ENCODE assay signal across 29 cellular contexts in the genomic region with DNA sequence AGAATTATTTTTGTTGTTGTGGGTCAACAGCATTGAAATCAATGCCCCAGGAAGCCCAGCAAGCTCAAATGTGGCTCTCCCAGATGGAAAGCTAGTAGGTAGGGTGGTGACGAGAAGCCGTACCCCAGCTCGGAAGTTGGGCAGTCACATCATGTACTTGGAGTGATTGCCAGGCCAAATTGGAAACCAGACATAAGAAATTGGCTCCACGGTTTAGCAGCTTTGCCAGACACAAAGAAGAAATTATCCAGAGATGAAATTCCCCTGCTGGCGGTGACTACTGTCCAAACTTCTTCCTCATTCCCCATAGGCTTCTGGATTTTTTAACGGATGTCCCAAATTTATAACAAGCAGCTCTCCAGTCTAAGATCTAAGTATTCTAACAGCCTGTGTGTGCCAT.
DNase-seq lines count a peak whose midpoint lies in the region; ATAC-seq, FAIRE-seq and TF ChIP-seq lines count a peak whose summit lies in the region.
"Had no signal": no experiment of that assay in that cellular context is flagged by ENCODE, and none has a peak within 500 bp of the region (broad histone marks: within the 10 kb centered on the region; RNA-seq: fewer than 3 reads in every experiment).

No MANE protein-coding gene starts in this region.

- in situ Hi-C loops in HepG2 (cut with HindIII; ENCODE audit: extremely low pct_ligation_motif_present, low pct_unique_long_range_greater_than_20kb): no loop called here

- DNase-seq in HepG2 (ENCODE audit: low spot score) (no peak), heart right ventricle (peak in 1 of 2 donors; percentile 26), pancreas (no peak), HuH-7 (ENCODE audit: low spot score) (no peak), activated gamma-delta T cell treated with Interleukin-2 at 50 U/mL for 16 hours (no peak), lower lobe of right lung (no peak), body of pancreas (no peak)
- DNase-seq: activated CD4-positive, alpha-beta T cell treated with anti-CD3 and anti-CD28 coated beads, Interleukin-2, amount 10 ng/mL, durations not matched to agents 7 days and 5 days; activated naive CD8-positive, alpha-beta T cell treated with anti-CD3 and anti-CD28 coated beads, Interleukin-2, amount 50 U/mL, for 24 hours; activated T-cell treated with anti-CD3 and anti-CD28 coated beads, Interleukin-2, amount 50 U/mL, for 48 hours; CD8-positive, alpha-beta T cell; esophagus squamous epithelium; foreskin melanocyte; GOT3; HFFc6; hippocampal formation; Kasumi-1; mesendoderm; naive B cell; NCI-H1436; NCI-H774; Peyer's patch; psoas muscle; T1000 had no signal

- H3K9me3 ChIP-seq in liver (ENCODE audit: control insufficient read depth in 4 of 4, low read length in 3 of 4): no peaks in the 10 kb centered on the region
- H3K9me3 ChIP-seq in HepG2 (ENCODE audit: low read length): no peaks in the 10 kb centered on the region
- H3K9me3 ChIP-seq in heart right ventricle: no peaks in the 10 kb centered on the region
- H3K9me3 ChIP-seq in pancreas: no peaks in the 10 kb centered on the region
- H3K9me3 ChIP-seq in lower lobe of right lung: no peaks in the 10 kb centered on the region
- no peaks in the 10 kb centered on the region for H3K9me3 ChIP-seq in body of pancreas
- H3K9me3 ChIP-seq: esophagus squamous epithelium, Peyer's patch, psoas muscle had no signal

- intact Hi-C loops in HepG2 (cut with micrococcal nuclease; ENCODE audit: unreplicated experiment): no loop called here
- intact Hi-C loops in heart right ventricle (cut with DNase I): no loop called here
- intact Hi-C loops in pancreas (cut with DNase I): no loop called here
- intact Hi-C loops in lower lobe of right lung (cut with DNase I): no loop called here
- intact Hi-C loops in body of pancreas (cut with DNase I): no loop called here

- no TSS peak for BruUV-seq in HepG2 (replicated peaks; lab: Mats Ljungman, UMichigan)

- no peak overlapping the region for H3K4me3 ChIP-seq in liver (ENCODE audit: low read depth in 1 of 3, low read length in 3 of 3)
- H3K4me3 ChIP-seq in HepG2 (replicated peaks in 1 of 3; ENCODE audit: insufficient read depth in 1 of 3, low read depth in 2 of 3, low read length in 3 of 3): no peak overlapping the region
- no peak overlapping the region for H3K4me3 ChIP-seq in heart right ventricle
- no peak overlapping the region for H3K4me3 ChIP-seq in pancreas
- no peak overlapping the region for H3K4me3 ChIP-seq in lower lobe of right lung
- H3K4me3 ChIP-seq in body of pancreas: no peak overlapping the region
- H3K4me3 ChIP-seq: esophagus squamous epithelium, Peyer's patch, psoas muscle had no signal

- no peak overlapping the region for H2AFZ ChIP-seq in HepG2 (ENCODE audit: low read length)

- H3K27me3 ChIP-seq in liver (ENCODE audit: control insufficient read depth in 4 of 4, insufficient read depth in 4 of 4, low read length in 3 of 4) (no peaks in the 10 kb centered on the region), HepG2 (ENCODE audit: control insufficient read depth in 1 of 2, insufficient read depth in 2 of 2, low read length in 2 of 2) (no peaks in the 10 kb centered on the region), heart right ventricle (no peaks in the 10 kb centered on the region), pancreas (no peaks in the 10 kb centered on the region), lower lobe of right lung (ENCODE audit: low read depth) (no peaks in the 10 kb centered on the region), body of pancreas (no peaks in the 10 kb centered on the region)
- H3K27me3 ChIP-seq: esophagus squamous epithelium, Peyer's patch had no signal

- TF ChIP-seq POLR2A in HepG2 (IDR thresholded peaks at IDR 0.05; ENCODE audit: insufficient read depth in 1 of 2, low read depth in 2 of 2, low read length in 2 of 2): no peak
- no peak for TF ChIP-seq POLR2A in body of pancreas (IDR thresholded peaks at IDR 0.05)

- POLR2A ChIA-PET in HepG2 (lab: Yijun Ruan, JAX): no interaction called here

- TF ChIP-seq EP300 in HepG2 (IDR thresholded peaks at IDR 0.05; ENCODE audit: low read depth in 2 of 2, low read length in 2 of 2): no peak
- TF ChIP-seq EP300 in HepG2 (CRISPR knock-in tag; IDR thresholded peaks at IDR 0.05; ENCODE audit: borderline replicate concordance): no peak

- no peak for TF ChIP-seq CTCF in liver (IDR thresholded peaks at IDR 0.05; ENCODE audit: low read depth, low read length, missing input control)
- no peak for TF ChIP-seq CTCF in HepG2 (CRISPR knock-in tag; IDR thresholded peaks at IDR 0.05)
- TF ChIP-seq CTCF in heart right ventricle (IDR thresholded peaks at IDR 0.05): no peak
- no peak for TF ChIP-seq CTCF in pancreas (IDR thresholded peaks at IDR 0.05)
- no peak for TF ChIP-seq CTCF in lower lobe of right lung (IDR thresholded peaks at IDR 0.05)
- TF ChIP-seq CTCF in body of pancreas (IDR thresholded peaks at IDR 0.05): no peak

- H3K9ac ChIP-seq in liver (ENCODE audit: low read depth in 1 of 2, low read length in 2 of 2): no peak overlapping the region
- no peak overlapping the region for H3K9ac ChIP-seq in HepG2 (ENCODE audit: insufficient read depth, low read depth, low read length)

- no peaks in the 10 kb centered on the region for H4K20me1 ChIP-seq in HepG2 (ENCODE audit: insufficient read depth, low read length)

- no peak overlapping the region for H3K27ac ChIP-seq in liver (ENCODE audit: low read depth in 1 of 2, low read length in 2 of 2)
- H3K27ac ChIP-seq in HepG2 (ENCODE audit: extremely low read length, insufficient read depth, low read length): no peak overlapping the region
- peak overlapping the region; percentile 4 to 78 (median 42) for H3K27ac ChIP-seq in heart right ventricle
- no peak overlapping the region for H3K27ac ChIP-seq in pancreas
- no peak overlapping the region for H3K27ac ChIP-seq in lower lobe of right lung
- no peak overlapping the region for H3K27ac ChIP-seq in body of pancreas
- H3K27ac ChIP-seq: esophagus squamous epithelium, psoas muscle had no signal

- H3K4me2 ChIP-seq in HepG2 (ENCODE audit: low read depth, low read length): no peak overlapping the region

- H3K36me3 ChIP-seq in liver (ENCODE audit: control insufficient read depth in 4 of 4, insufficient read depth in 3 of 4, low read depth in 1 of 4, low read length in 3 of 4) (peaks cover 0 to 4% (median 0%) of the 10 kb centered on the region in 4 donors), HepG2 (replicated peaks in 1 of 2; ENCODE audit: control insufficient read depth in 1 of 2, insufficient read depth in 2 of 2, low read length in 2 of 2) (no peaks in the 10 kb centered on the region), heart right ventricle (peaks cover 0 to 13% (median 0%) of the 10 kb centered on the region in 9 donors), pancreas (no peaks in the 10 kb centered on the region), lower lobe of right lung (no peaks in the 10 kb centered on the region), body of pancreas (replicated peaks in 1 of 2; ENCODE audit: insufficient read depth in 1 of 2, low read depth in 2 of 2) (no peaks in the 10 kb centered on the region)
- H3K36me3 ChIP-seq: esophagus squamous epithelium, Peyer's patch had no signal

- H3K79me2 ChIP-seq in HepG2 (ENCODE audit: insufficient read depth, low read length): no peaks in the 10 kb centered on the region

- ATAC-seq in HepG2: no peak
- peak in 7 of 8 donors; percentile 46 to 93 (median 78) for ATAC-seq in heart right ventricle
- ATAC-seq in pancreas: no peak
- ATAC-seq in lower lobe of right lung: no peak
- ATAC-seq in body of pancreas: no peak
- ATAC-seq: activated naive CD8-positive, alpha-beta T cell treated with anti-CD3 and anti-CD28 coated beads, Interleukin-2, amount 50 U/mL, for 24 hours; CD8-positive, alpha-beta T cell; psoas muscle; stimulated activated memory B cell treated with anti-CD40 and anti-IgM and Interleukin-4, amounts not matched to agents 10 μg/mL and 1 μg/mL and 100 μg/mL, for 72 hours; WTC11 had no signal

- TF ChIP-seq RAD21 in liver (IDR thresholded peaks at IDR 0.05): no peak
- TF ChIP-seq RAD21 in HepG2 (CRISPR knock-in tag; IDR thresholded peaks at IDR 0.05): no peak

- no peaks in the 10 kb centered on the region for H3K4me1 ChIP-seq in liver (ENCODE audit: control insufficient read depth in 4 of 4, insufficient read depth in 4 of 4, low read length in 3 of 4)
- H3K4me1 ChIP-seq in HepG2 (ENCODE audit: insufficient read depth, low read length): peaks cover 5% of the 10 kb centered on the region
- peaks cover 0 to 26% (median 8%) of the 10 kb centered on the region in 9 donors for H3K4me1 ChIP-seq in heart right ventricle
- peaks cover 0 to 5% (median 0%) of the 10 kb centered on the region in 3 donors for H3K4me1 ChIP-seq in pancreas
- no peaks in the 10 kb centered on the region for H3K4me1 ChIP-seq in lower lobe of right lung
- peaks cover 16% of the 10 kb centered on the region for H3K4me1 ChIP-seq in body of pancreas
- H3K4me1 ChIP-seq: Peyer's patch, psoas muscle had no signal

- CTCF ChIA-PET in HepG2 (lab: Yijun Ruan, JAX; ENCODE audit: low intra/inter-chr PET ratio, low total read pairs): no interaction called here

- 70% methylated on average over 6 of the region's 6 CpGs for WGBS in liver
- 90% methylated on average over 6 of the region's 6 CpGs for WGBS in HepG2 (ENCODE audit: low lambda C conversion rate)
- WGBS in heart right ventricle, 2 donors: 20 to 48% methylated on average over 6 of the region's 6 CpGs
- 78 to 81% methylated on average over 6 of the region's 6 CpGs for WGBS in pancreas, 2 donors
- 73 to 80% methylated on average over 6 of the region's 6 CpGs for WGBS in body of pancreas, 2 donors

- FAIRE-seq in HepG2 (lab: Jason Lieb, UNC): no peak
- peak; percentile 41 for FAIRE-seq in pancreas (lab: Jason Lieb, UNC)
- FAIRE-seq: endometrium, urothelium cell line had no signal

TF ChIP-seq in HepG2, 621 proteins besides CTCF, POLR2A, EP300 and RAD21:
- TF ChIP-seq MIER3 (CRISPR knock-in tag; IDR thresholded peaks at IDR 0.05; ENCODE audit: borderline replicate concordance): no peak
- no peak for TF ChIP-seq NAIF1 (CRISPR knock-in tag; IDR thresholded peaks at IDR 0.05; ENCODE audit: borderline replicate concordance)
- TF ChIP-seq ZNF598 (CRISPR knock-in tag; IDR thresholded peaks at IDR 0.05; ENCODE audit: borderline replicate concordance): no peak
- no peak for TF ChIP-seq ZFP41 (CRISPR knock-in tag; IDR thresholded peaks at IDR 0.05; ENCODE audit: borderline replicate concordance)
- TF ChIP-seq MIXL1 (CRISPR knock-in tag; IDR thresholded peaks at IDR 0.05): no peak

Comparison
In these comparisons a context has a peak if more than half of its experiments do, and no peak if none do; other contexts are left out.
1. H3K27ac ChIP-seq: peak in heart right ventricle (10 of 10); none in liver (0 of 2), HepG2 (single experiment), pancreas (0 of 4), lower lobe of right lung (single experiment) and body of pancreas (0 of 4).
2. ATAC-seq: peak in heart right ventricle (7 of 8); none in HepG2 (single experiment), pancreas (0 of 4), lower lobe of right lung (0 of 2) and body of pancreas (single experiment).